Comparison of ENCODE assay signal across 20 cellular contexts in the genomic region with DNA sequence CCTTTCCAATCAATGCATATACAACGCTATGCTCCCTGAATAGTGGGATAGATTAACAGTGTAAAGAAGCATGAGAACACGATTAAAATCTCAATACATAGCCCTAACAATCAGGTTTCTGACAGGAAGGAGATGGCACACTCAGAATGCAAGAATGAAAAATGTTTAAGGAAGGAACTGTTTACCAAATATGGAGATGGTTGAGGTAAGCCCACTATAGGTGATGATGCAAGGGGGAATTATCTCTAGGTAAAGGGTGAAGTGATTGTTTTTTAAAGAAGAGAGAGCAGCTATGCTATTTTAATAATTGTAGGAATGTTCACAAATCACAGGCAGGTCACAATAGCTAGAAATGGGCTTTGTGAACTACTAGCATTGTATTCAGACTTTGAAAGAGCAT.
"Had no signal": no experiment of that assay in that cellular context is flagged by ENCODE, and none has a peak within 500 bp of the region (broad histone marks: within the 10 kb centered on the region; RNA-seq: fewer than 3 reads in every experiment).

No MANE protein-coding gene starts in this region.

- H3K36me3 ChIP-seq: gastroesophageal sphincter, left ventricle myocardium inferior, neutrophil, right lobe of liver, stomach, thoracic aorta had no signal

- H3K36me3 Mint-ChIP-seq: naive thymus-derived CD8-positive, alpha-beta T cell; type B pancreatic cell had no signal

- H3K27ac Mint-ChIP-seq: endodermal cell; naive thymus-derived CD8-positive, alpha-beta T cell; type B pancreatic cell had no signal

- H3K4me1 Mint-ChIP-seq: endodermal cell; naive thymus-derived CD8-positive, alpha-beta T cell had no signal

- DNase-seq: effector CD4-positive, alpha-beta T cell; endodermal cell; glutamatergic neuron; kidney; left cardiac atrium; left ventricle myocardium inferior; naive thymus-derived CD8-positive, alpha-beta T cell; psoas muscle; retina; right lobe of liver; stimulated activated CD4-positive, alpha-beta T cell treated with anti-CD3 and anti-CD28 coated beads, Interleukin-4, amount 100 ng/mL, for 4 hours; stimulated activated naive CD4-positive, alpha-beta T cell; stomach; substantia nigra had no signal

- H3K27me3 ChIP-seq: gastroesophageal sphincter, neutrophil, right lobe of liver, stomach had no signal

- H3K9me3 Mint-ChIP-seq: endodermal cell, type B pancreatic cell had no signal

- ATAC-seq: gastroesophageal sphincter; left cardiac atrium; naive thymus-derived CD8-positive, alpha-beta T cell; psoas muscle; right lobe of liver had no signal

- H3K27me3 Mint-ChIP-seq: type B pancreatic cell had no signal

- H3K4me3 ChIP-seq: coronary artery, gastroesophageal sphincter, left ventricle myocardium inferior, lung, psoas muscle, right lobe of liver, stomach, thoracic aorta had no signal

- H3K4me1 ChIP-seq: gastroesophageal sphincter, left ventricle myocardium inferior, psoas muscle, right lobe of liver, stomach had no signal

- H3K4me3 Mint-ChIP-seq: endodermal cell; naive thymus-derived CD8-positive, alpha-beta T cell; type B pancreatic cell had no signal

- H3K9me3 ChIP-seq: gastroesophageal sphincter, neutrophil, psoas muscle, right lobe of liver, thoracic aorta had no signal

- H3K27ac ChIP-seq: coronary artery, gastroesophageal sphincter, left ventricle myocardium inferior, neutrophil, psoas muscle, right lobe of liver, stomach, thoracic aorta had no signal
